ENCODE assay signal across 8 cellular contexts in genomic region chr12:120725151-120725658, GRCh38. TPM values are rescaled to one million over a fixed set of nuclear protein-coding genes. Genes with fewer than 3 reads are reported as not detected.
DNase-seq lines count a peak whose midpoint lies in the region; ATAC-seq and TF ChIP-seq lines count a peak whose summit lies in the region.

No MANE protein-coding gene starts in this region.

- CTCF ChIA-PET in activated naive CD4-positive, alpha-beta T cell treated with anti-CD3 and anti-CD28 coated beads for 36 hours (lab: Charles Lee), result interaction anchor here (0.6 to 1.5 kb wide), 6 partner anchors 11 to 610 kb away, joined by 3 to 8 read pairs (median 3); no protein-coding TSS in a partner anchor
- CTCF ChIA-PET in WTC11 (lab: Charles Lee), result interaction anchor here (0.6 to 1.5 kb wide), 11 partner anchors 13 to 335 kb away, joined by 3 to 6 read pairs (median 3); partner anchors contain the start of genes CABP1 and POP5

- peak overlapping the region; percentile 74 for H3K4me3 Mint-ChIP-seq in activated naive CD4-positive, alpha-beta T cell treated with anti-CD3 and anti-CD28 coated beads for 36 hours
- peak overlapping the region; percentile 70 for H3K4me3 Mint-ChIP-seq in WTC11
- H3K4me3 Mint-ChIP-seq in immature natural killer cell, result peak overlapping the region; percentile 87 to 92 (median 90)

- peaks cover 10% of the 10 kb centered on the region for H3K36me3 Mint-ChIP-seq in activated naive CD4-positive, alpha-beta T cell treated with anti-CD3 and anti-CD28 coated beads for 36 hours (ENCODE audit: low read depth)
- H3K36me3 Mint-ChIP-seq in WTC11 (peaks cover 37% of the 10 kb centered on the region), immature natural killer cell (peaks cover under 1 to 25% (median 16%) of the 10 kb centered on the region in 3 donors)

- no peaks in the 10 kb centered on the region for H3K27me3 ChIP-seq in tibial artery

- POLR2A ChIA-PET in WTC11 (lab: Charles Lee), result no interaction called here

- no peak overlapping the region for H3K27ac Mint-ChIP-seq in activated naive CD4-positive, alpha-beta T cell treated with anti-CD3 and anti-CD28 coated beads for 36 hours
- H3K27ac Mint-ChIP-seq in WTC11, result no peak overlapping the region
- peak overlapping the region; percentile 59 to 83 (median 72) for H3K27ac Mint-ChIP-seq in immature natural killer cell

- H3K27ac ChIP-seq in tibial artery, result peak overlapping the region; percentile 82 to 86

- peak overlapping the region; percentile 66 to 72 for H3K4me3 ChIP-seq in tibial artery

- ATAC-seq in WTC11, result peak; percentile 19

- no peaks in the 10 kb centered on the region for H3K9me3 Mint-ChIP-seq in activated naive CD4-positive, alpha-beta T cell treated with anti-CD3 and anti-CD28 coated beads for 36 hours
- H3K9me3 Mint-ChIP-seq in WTC11 (no peaks in the 10 kb centered on the region), immature natural killer cell (no peaks in the 10 kb centered on the region)

- peaks cover 0 to 17% (median 10%) of the 10 kb centered on the region in 4 donors for H3K4me1 ChIP-seq in tibial artery

- peaks cover 18 to 59% (median 35%) of the 10 kb centered on the region in 3 donors for H3K36me3 ChIP-seq in tibial artery

- no peaks in the 10 kb centered on the region for H3K27me3 Mint-ChIP-seq in activated naive CD4-positive, alpha-beta T cell treated with anti-CD3 and anti-CD28 coated beads for 36 hours (ENCODE audit: low read depth)
- H3K27me3 Mint-ChIP-seq in WTC11 (ENCODE audit: low read depth) (peaks cover 4% of the 10 kb centered on the region; the same call in 1 of the 2 replicates), immature natural killer cell (ENCODE audit: low read depth in 3 of 3) (peaks cover 0 to 2% (median 0%) of the 10 kb centered on the region in 3 donors)

- H3K4me1 Mint-ChIP-seq in activated naive CD4-positive, alpha-beta T cell treated with anti-CD3 and anti-CD28 coated beads for 36 hours (ENCODE audit: low read depth), result peaks cover 14% of the 10 kb centered on the region
- H3K4me1 Mint-ChIP-seq in WTC11, result peaks cover 13% of the 10 kb centered on the region
- H3K4me1 Mint-ChIP-seq in immature natural killer cell, result peaks cover 20 to 22% of the 10 kb centered on the region in 2 donors

- H3K9me3 ChIP-seq in tibial artery, result no peaks in the 10 kb centered on the region

- intact Hi-C loops in activated naive CD4-positive, alpha-beta T cell treated with anti-CD3 and anti-CD28 coated beads for 36 hours (cut with micrococcal nuclease), result loop anchor here (1.0 to 5.0 kb wide), 3 partner anchors 39 to 246 kb away; partner anchors contain the start of gene POP5
- intact Hi-C loops in tibial artery (cut with DNase I; ENCODE audit: low total_unique reads), result loop anchor here (10.0 kb wide), 1 partner anchor 180 kb away; the partner anchor contains the start of gene SPPL3

- DNase-seq in activated naive CD4-positive, alpha-beta T cell treated with anti-CD3 and anti-CD28 coated beads for 36 hours, result no peak
- no peak for DNase-seq in activated naive CD4-positive, alpha-beta T cell treated with anti-CD3 and anti-CD28 coated beads, Interleukin-2, amount 50 U/mL, for 16 hours
- DNase-seq in WTC11 (ENCODE audit: low spot score), result no peak
- no peak for DNase-seq in immature natural killer cell
- DNase-seq in tibial artery, result no peak
- no peak for DNase-seq in activated CD4-positive, CD25-positive, alpha-beta regulatory T cell (lab: John Stamatoyannopoulos, UW)
- DNase-seq in H4 (ENCODE audit: low spot score), result no peak
- no peak for DNase-seq in activated gamma-delta T cell (lab: John Stamatoyannopoulos, UW)

- TF ChIP-seq CTCF in WTC11 (IDR thresholded peaks at IDR 0.05), result no peak
- no peak for TF ChIP-seq CTCF in tibial artery (IDR thresholded peaks at IDR 0.05)

TF ChIP-seq in WTC11, 78 proteins besides CTCF, POLR2A, EP300 and RAD21:
- no peak for TF ChIP-seq ATF2 (CRISPR knock-in tag; IDR thresholded peaks at IDR 0.05; ENCODE audit: borderline replicate concordance, low read depth)
- TF ChIP-seq SP1 (CRISPR knock-in tag; conservative IDR thresholded peaks at IDR 0.05), result no peak
- no peak for TF ChIP-seq ZNF138 (CRISPR knock-in tag; conservative IDR thresholded peaks at IDR 0.05)

RNA-seq across cellular contexts. Expression of gene ACADS, which starts 0.4 kb away (rescaled TPM):
- 10 to 100 TPM; 15.4 to 15.8 TPM for total RNA-seq in activated naive CD4-positive, alpha-beta T cell treated with anti-CD3 and anti-CD28 coated beads for 36 hours
- total RNA-seq in WTC11 (2021), result 11.0 to 12.6 TPM (median 11.6 TPM) in 3 replicates
- 10 to 100 TPM; 27.1 to 48.3 (median 40.8) TPM for polyA plus RNA-seq in immature natural killer cell
- total RNA-seq in H4 (2014; rRNA removed; shearing (Covaris generic)), result 5.3 and 7.4 TPM in 2 replicates

RNA-seq across cellular contexts. Expression of gene UNC119B, which starts 14.9 kb away (rescaled TPM):
- 10 to 100 TPM; 31.9 to 32.6 TPM for total RNA-seq in activated naive CD4-positive, alpha-beta T cell treated with anti-CD3 and anti-CD28 coated beads for 36 hours
- total RNA-seq in WTC11 (2021), result 49.9 to 53.3 TPM (median 50.3 TPM) in 3 replicates
- 1 to 10 TPM; 5.1 to 6.2 (median 5.8) TPM for polyA plus RNA-seq in immature natural killer cell
- 14.3 and 14.4 TPM in 2 replicates for total RNA-seq in H4 (2014; rRNA removed; shearing (Covaris generic))

RNA-seq across cellular contexts. Expression of gene MLEC, which starts 38.3 kb away (rescaled TPM):
- total RNA-seq in activated naive CD4-positive, alpha-beta T cell treated with anti-CD3 and anti-CD28 coated beads for 36 hours, result 10 to 100 TPM; 78.6 to 89.7 TPM
- total RNA-seq in WTC11 (2021), result 221 to 278 TPM (median 253 TPM) in 3 replicates
- polyA plus RNA-seq in immature natural killer cell, result 100 to 1,000 TPM in 1 of 3 donors, 10 to 100 TPM in 2; 77.7 to 109 (median 81.6) TPM
- total RNA-seq in H4 (2014; rRNA removed; shearing (Covaris generic)), result 136 and 137 TPM in 2 replicates

Comparison
In these comparisons a context has a peak if more than half of its experiments do, and no peak if none do; other contexts are left out.
1. H3K27ac Mint-ChIP-seq: peak in immature natural killer cell (6 of 6); none in activated naive CD4-positive, alpha-beta T cell treated with anti-CD3 and anti-CD28 coated beads for 36 hours (single experiment) and WTC11 (single experiment).
2. Peak in every context shown above with its lines, with median percentiles within 50 percentile points of each other: H3K4me3 Mint-ChIP-seq.